In genomic region chr1:2671656-2672055, GRCh38 we compare ENCODE assay signal across 5 cellular contexts. TPM values are rescaled to one million over a fixed set of nuclear protein-coding genes. Genes with fewer than 3 reads are reported as not detected.
"Had no signal": no experiment of that assay in that cellular context is flagged by ENCODE, and none has a peak within 500 bp of the region (broad histone marks: within the 10 kb centered on the region; RNA-seq: fewer than 3 reads in every experiment).

No MANE protein-coding gene starts in this region.

RNA-seq across cellular contexts. Expression of gene MMEL1, which starts 38.8 kb away (rescaled TPM):
- total RNA-seq: activated B cell treated with CpG ODN at 0.5 μM for 24 hours, astrocyte, body of pancreas, LHCN-M2, SK-MEL-5 had no signal
